Comparison of ENCODE assay signal across 11 cellular contexts in the genomic region with DNA sequence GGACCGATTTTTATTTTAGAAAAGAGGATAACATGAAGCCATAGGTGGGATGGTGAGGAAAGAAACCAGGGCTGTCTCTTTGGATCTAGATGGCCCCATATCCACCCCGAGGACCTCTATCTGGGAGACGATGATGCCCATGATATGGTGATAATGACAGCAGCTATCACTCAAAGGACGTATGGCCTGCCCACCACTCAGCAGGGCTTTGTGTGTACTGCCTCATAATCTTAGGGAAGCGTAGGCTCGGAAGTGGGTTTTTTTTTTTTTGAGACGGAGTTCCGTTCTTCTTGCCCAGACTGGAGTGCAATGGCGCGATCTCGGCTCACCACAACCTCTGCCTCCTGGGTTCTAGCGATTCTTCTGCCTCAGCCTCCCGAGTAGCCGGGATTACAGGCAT. TPM values are rescaled to one million over a fixed set of nuclear protein-coding genes. Genes with fewer than 3 reads are reported as not detected.
A peak's percentile ranks its signal among the peaks of the same experiment; 100 is the strongest.
DNase-seq lines count a peak whose midpoint lies in the region; ATAC-seq, FAIRE-seq and TF ChIP-seq lines count a peak whose summit lies in the region.
"Had no signal": no experiment of that assay in that cellular context is flagged by ENCODE, and none has a peak within 500 bp of the region (broad histone marks: within the 10 kb centered on the region; RNA-seq: fewer than 3 reads in every experiment).

No MANE protein-coding gene starts in this region.

- H3K27ac ChIP-seq in BLaER1 treated with 17β-estradiol and CSF1 and Interleukin-3, amounts not matched to agents 10 nM and 100 nM, result peak overlapping the region; percentile 44 to 95 (median 92)
- H3K27ac ChIP-seq in Karpas-422 (ENCODE audit: low read length) (peak overlapping the region; percentile 64), K562 (ENCODE audit: extremely low read depth, low read depth, low read length) (no peak overlapping the region)
- H3K27ac ChIP-seq: body of pancreas, SJSA1 had no signal

- TF ChIP-seq EP300 in K562 (IDR thresholded peaks at IDR 0.05; ENCODE audit: low read length), result no peak

- intact Hi-C loops in K562 (cut with micrococcal nuclease) (loop anchor here (10.0 kb wide), 1 partner anchor 337 kb away; no protein-coding TSS in a partner anchor), Caco-2 (cut with micrococcal nuclease; ENCODE audit: unreplicated experiment) (no loop called here), head of caudate nucleus (cut with DNase I) (loop anchor here (5.0 kb wide), 1 partner anchor 105 kb away; no protein-coding TSS in a partner anchor)

- H3K36me3 ChIP-seq in BLaER1 treated with 17β-estradiol and CSF1 and Interleukin-3, amounts not matched to agents 10 nM and 100 nM, result peaks cover 0 to 11% (median 0%) of the 10 kb centered on the region in 11 experiments; a peak in 1 of 22 replicates
- H3K36me3 ChIP-seq in Karpas-422 (ENCODE audit: insufficient read depth, low read length) (no peaks in the 10 kb centered on the region), K562 (ENCODE audit: control insufficient read depth, insufficient read depth, low read length) (no peaks in the 10 kb centered on the region; the same call in 2 of the 3 replicates), Caco-2 (ENCODE audit: control insufficient read depth, insufficient read depth, low read length) (no peaks in the 10 kb centered on the region)
- H3K36me3 ChIP-seq: SJSA1 had no signal

- H3K27ac Mint-ChIP-seq in nephron, result peak overlapping the region; percentile 44 to 98 (median 85)
- H3K27ac Mint-ChIP-seq in Caco-2 (ENCODE audit: unreplicated experiment), result no peak overlapping the region

- H4K20me1 ChIP-seq in BLaER1 treated with 17β-estradiol and CSF1 and Interleukin-3, amounts not matched to agents 10 nM and 100 nM, result no peaks in the 10 kb centered on the region
- no peaks in the 10 kb centered on the region for H4K20me1 ChIP-seq in Karpas-422 (ENCODE audit: insufficient read depth, low read depth, low read length)
- no peaks in the 10 kb centered on the region for H4K20me1 ChIP-seq in K562 (replicated peaks; ENCODE audit: control insufficient read depth, insufficient read depth, low read length)

- H3K27me3 ChIP-seq in BLaER1 treated with 17β-estradiol and CSF1 and Interleukin-3, amounts not matched to agents 10 nM and 100 nM, result no peaks in the 10 kb centered on the region
- H3K27me3 ChIP-seq in Karpas-422 (ENCODE audit: low read length) (no peaks in the 10 kb centered on the region), K562 (ENCODE audit: control insufficient read depth in 2 of 2, insufficient read depth in 2 of 2, low read length in 2 of 2) (no peaks in the 10 kb centered on the region), Caco-2 (replicated peaks; ENCODE audit: control insufficient read depth, insufficient read depth, low read length) (no peaks in the 10 kb centered on the region)
- H3K27me3 ChIP-seq: body of pancreas, SJSA1 had no signal

- H3K27me3 Mint-ChIP-seq in nephron (ENCODE audit: low read depth) (peaks cover 3% of the 10 kb centered on the region), Caco-2 (ENCODE audit: insufficient read depth, unreplicated experiment) (no peaks in the 10 kb centered on the region)

- H3K4me1 Mint-ChIP-seq in nephron (peaks cover 59% of the 10 kb centered on the region), Caco-2 (ENCODE audit: low read depth, unreplicated experiment) (peaks cover 9% of the 10 kb centered on the region)

- ATAC-seq in K562, result no peak
- ATAC-seq: body of pancreas had no signal

- in situ Hi-C loops in K562 (cut with MboI), result loop anchor here (5.0 to 10.0 kb wide), 2 partner anchors 105 to 137 kb away; no protein-coding TSS in a partner anchor

- no peak for TF ChIP-seq RAD21 in K562 (CRISPR knock-in tag; conservative IDR thresholded peaks at IDR 0.05 in 1 of 2, IDR thresholded peaks at IDR 0.05 in 1 of 2)

- no peak for FAIRE-seq in K562 (lab: Jason Lieb, UNC)

- no peaks in the 10 kb centered on the region for H3K9me3 ChIP-seq in BLaER1 treated with 17β-estradiol and CSF1 and Interleukin-3, amounts not matched to agents 10 nM and 100 nM (replicated peaks in 1 of 11)
- H3K9me3 ChIP-seq in Karpas-422 (ENCODE audit: low read length), result no peaks in the 10 kb centered on the region
- H3K9me3 ChIP-seq in K562 (replicated peaks; ENCODE audit: control insufficient read depth, insufficient read depth, low read depth, low read length), result no peaks in the 10 kb centered on the region
- no peaks in the 10 kb centered on the region for H3K9me3 ChIP-seq in Caco-2
- H3K9me3 ChIP-seq: body of pancreas, SJSA1 had no signal

- no peaks in the 10 kb centered on the region for H3K9me1 ChIP-seq in K562 (ENCODE audit: control insufficient read depth, insufficient read depth, low read length)

- 75% methylated on average over 13 of the region's 14 CpGs for WGBS in K562 (ENCODE audit: insufficient coverage, low coverage, missing lambda C conversion rate)

- H2AFZ ChIP-seq in Karpas-422 (ENCODE audit: low read length) (no peak overlapping the region), K562 (ENCODE audit: low read depth, low read length) (peak overlapping the region; percentile 65)

- peak overlapping the region; percentile 90 to 99 (median 94) for H3K4me2 ChIP-seq in BLaER1 treated with 17β-estradiol and CSF1 and Interleukin-3, amounts not matched to agents 10 nM and 100 nM
- peak overlapping the region; percentile 50 for H3K4me2 ChIP-seq in Karpas-422 (ENCODE audit: low read depth, low read length, poor library complexity, severe bottlenecking)
- H3K4me2 ChIP-seq in K562 (ENCODE audit: insufficient read depth, low read length), result no peak overlapping the region

- no peaks in the 10 kb centered on the region for H3K9me2 ChIP-seq in Karpas-422 (replicated peaks; ENCODE audit: insufficient read depth, low read length)

- H3K9ac ChIP-seq in BLaER1 treated with 17β-estradiol and CSF1 and Interleukin-3, amounts not matched to agents 10 nM and 100 nM, result peak overlapping the region; percentile 51 to 97 (median 78); a peak in 21 of 22 replicates
- H3K9ac ChIP-seq in Karpas-422 (ENCODE audit: low read length) (peak overlapping the region; percentile 59), K562 (ENCODE audit: insufficient read depth in 1 of 2, low read depth in 2 of 2, low read length in 2 of 2) (peak overlapping the region in 1 of 2 experiments; percentile 32; a peak in 1 of 4 replicates)

- DNase-seq in Karpas-422, result no peak
- DNase-seq in K562 (ENCODE audit: extremely low read depth in 1 of 4, low spot score in 3 of 4), result no peak
- no peak for DNase-seq in mucosa of gallbladder (ENCODE audit: low spot score)
- no peak for DNase-seq in mesenteric fat pad (ENCODE audit: low spot score)
- no peak for DNase-seq in Caco-2
- no peak for DNase-seq in head of caudate nucleus
- DNase-seq: body of pancreas, NCI-H524 treated with DMSO at 0.1 percent for 48 hours had no signal

- no peak for TF ChIP-seq CTCF in K562 (IDR thresholded peaks at IDR 0.05 in 2 of 3, conservative IDR thresholded peaks at IDR 0.05 in 1 of 3; ENCODE audit: insufficient read depth in 2 of 3, low read depth in 1 of 3, low read length in 3 of 3)
- no peak for TF ChIP-seq CTCF in nephron (IDR thresholded peaks at IDR 0.05; ENCODE audit: unreplicated experiment in 3 of 3)
- TF ChIP-seq CTCF in Caco-2 (IDR thresholded peaks at IDR 0.05; ENCODE audit: insufficient read depth in 1 of 2, low read depth in 1 of 2, low read length in 1 of 2, severe bottlenecking in 1 of 2, unreplicated experiment in 1 of 2), result no peak

- H3K4me1 ChIP-seq in BLaER1 treated with 17β-estradiol and CSF1 and Interleukin-3, amounts not matched to agents 10 nM and 100 nM, result peaks cover 80 to 100% (median 98%) of the 10 kb centered on the region in 10 experiments
- peaks cover 64% of the 10 kb centered on the region for H3K4me1 ChIP-seq in Karpas-422 (ENCODE audit: low read length)
- H3K4me1 ChIP-seq in K562 (replicated peaks in 1 of 2; ENCODE audit: control insufficient read depth in 2 of 2, insufficient read depth in 2 of 2, low read length in 2 of 2), result peaks cover 52 to 66% of the 10 kb centered on the region in 2 experiments
- H3K4me1 ChIP-seq in Caco-2, result peaks cover 17% of the 10 kb centered on the region

- H3K36me3 Mint-ChIP-seq in nephron (ENCODE audit: low read depth), result no peaks in the 10 kb centered on the region
- no peaks in the 10 kb centered on the region for H3K36me3 Mint-ChIP-seq in Caco-2 (ENCODE audit: insufficient read depth, unreplicated experiment)

- peak overlapping the region in 9 of 10 experiments; percentile 5 to 49 (median 31); a peak in 15 of 20 replicates for H3K4me3 ChIP-seq in BLaER1 treated with 17β-estradiol and CSF1 and Interleukin-3, amounts not matched to agents 10 nM and 100 nM
- H3K4me3 ChIP-seq in Karpas-422 (ENCODE audit: low read length), result no peak overlapping the region
- H3K4me3 ChIP-seq in K562, result no peak overlapping the region
- no peak overlapping the region for H3K4me3 ChIP-seq in Caco-2 (ENCODE audit: low read depth, low read length)
- H3K4me3 ChIP-seq: body of pancreas, SJSA1 had no signal

- TF ChIP-seq POLR2A in K562 (conservative IDR thresholded peaks at IDR 0.05), result no peak

- H3K9me3 Mint-ChIP-seq in nephron (no peaks in the 10 kb centered on the region), Caco-2 (ENCODE audit: unreplicated experiment) (no peaks in the 10 kb centered on the region)

- BruUV-seq in K562 (replicated peaks; lab: Mats Ljungman, UMichigan) (no TSS peak), Caco-2 (replicated peaks; lab: Mats Ljungman, UMichigan) (no TSS peak)

- CTCF ChIA-PET in K562 (lab: Yijun Ruan, JAX; ENCODE audit: low intra/inter-chr PET ratio) (interaction anchor here (0.6 to 4.4 kb wide), 3 partner anchors 138 to 262 kb away, joined by 3 to 50 read pairs (median 4); partner anchors contain the start of genes FRS3 and PRICKLE4), Caco-2 (lab: Charles Lee) (interaction anchor here (0.9 to 2.8 kb wide), 2 partner anchors 102 to 106 kb away, joined by 3 to 18 read pairs; partner anchors contain the start of gene CCND3)

- H3K79me2 ChIP-seq in Karpas-422 (ENCODE audit: low read length) (peaks cover 8% of the 10 kb centered on the region; the same call in 1 of the 2 replicates), K562 (ENCODE audit: control insufficient read depth, insufficient read depth, low read length) (peaks cover 9% of the 10 kb centered on the region; the same call in 2 of the 3 replicates)

- POLR2A ChIA-PET in K562 (lab: Yijun Ruan, JAX) (interaction anchor here (0.7 to 3.3 kb wide), 13 partner anchors 8 to 258 kb away, joined by 3 to 31 read pairs (median 3); partner anchors contain the start of genes CCND3, TAF8 and TOMM6), Caco-2 (lab: Charles Lee) (interaction anchor here (0.6 to 0.8 kb wide), 2 partner anchors 8 to 109 kb away, joined by 3 to 4 read pairs; partner anchors contain the start of gene TAF8)

- H3K4me3 Mint-ChIP-seq in nephron, result peak overlapping the region in 1 of 3 experiments; percentile 19
- H3K4me3 Mint-ChIP-seq in Caco-2 (ENCODE audit: unreplicated experiment), result no peak overlapping the region

RNA-seq across cellular contexts. Expression of gene TAF8, which starts 8.2 kb away (rescaled TPM):
- total RNA-seq in Karpas-422 (2014; rRNA removed; shearing (Covaris generic); ENCODE audit: low replicate concordance), result 25.8 and 25.9 TPM in 2 replicates
- 128 and 137 TPM in 2 replicates for total RNA-seq in K562 (2011; cell fraction: chromatin; rRNA removed; ENCODE audit: low replicate concordance)
- 89.7 and 95.9 TPM in 2 replicates for total RNA-seq in K562 (2011; cell fraction: nucleolus; rRNA removed)
- 111 and 145 TPM in 2 replicates for total RNA-seq in K562 (2011; cell fraction: nucleoplasm; rRNA removed)
- total RNA-seq in K562 (2014; rRNA removed) (37.8 and 45.6 TPM in 2 replicates), K562 (2014; rRNA removed; fragmentation: Illumina TruSeq; extraction: Trizol) (41.0 and 43.8 TPM in 2 replicates), K562 (2015; rRNA removed; fragmentation: Illumina TruSeq; extraction: Trizol) (29.4 and 32.3 TPM in 2 replicates), K562 (2021) (49.1 and 51.4 TPM in 2 replicates), mucosa of gallbladder (26.3 TPM), mesenteric fat pad (36.8 TPM), Caco-2 (2022) (35.0 and 37.7 TPM in 2 replicates)
- polyA plus RNA-seq in K562 (2011; rRNA removed) (52.8 and 57.2 TPM in 2 replicates), K562 (2014; fragmentation: Illumina TruSeq; extraction: Trizol) (49.2 and 52.6 TPM in 2 replicates), K562 (2014; fragmentation: Nextera tagmentation; extraction: Ambion mirVana) (10 to 100 TPM; 58.9 to 84.0 TPM), K562 (2014; rRNA removed) (57.1 and 60.3 TPM in 2 replicates)
- polyA plus RNA-seq in K562 (2011; cell fraction: cytosol; rRNA removed), result 58.0 and 76.8 TPM in 2 replicates
- 33.2 and 40.6 TPM in 2 replicates for polyA plus RNA-seq in K562 (2011; cell fraction: nucleus; rRNA removed)
- 24.5 and 33.6 TPM in 2 replicates for polyA plus RNA-seq in K562 (2012)
- 89.5 and 117 TPM in 2 replicates for polyA minus RNA-seq in K562 (2011; rRNA and poly(A)+ RNA removed)
- polyA minus RNA-seq in K562 (2011; cell fraction: cytosol; rRNA and poly(A)+ RNA removed), result 30.9 and 35.3 TPM in 2 replicates
- polyA minus RNA-seq in K562 (2011; cell fraction: nucleus; rRNA and poly(A)+ RNA removed), result 37.0 and 60.9 TPM in 2 replicates

Comparison
In these comparisons a context has a peak if more than half of its experiments do, and no peak if none do; other contexts are left out.
1. H3K4me3 ChIP-seq: peak in BLaER1 treated with 17β-estradiol and CSF1 and Interleukin-3, amounts not matched to agents 10 nM and 100 nM (9 of 10); none in Karpas-422 (single experiment), K562 (single experiment) and Caco-2 (single experiment).